17 cellular contexts compared by ENCODE assay signal in genomic region chr10:125340871-125341270, GRCh38.
DNase-seq lines count a peak whose midpoint lies in the region; TF ChIP-seq lines count a peak whose summit lies in the region.
"Had no signal": no experiment of that assay in that cellular context is flagged by ENCODE, and none has a peak within 500 bp of the region (broad histone marks: within the 10 kb centered on the region; RNA-seq: fewer than 3 reads in every experiment).

No MANE protein-coding gene starts in this region.

- H3K9me3 ChIP-seq in breast epithelium = no peaks in the 10 kb centered on the region
- no peaks in the 10 kb centered on the region for H3K9me3 ChIP-seq in OCI-LY7 (ENCODE audit: low read length)

- TF ChIP-seq CTCF in MCF 10A (IDR thresholded peaks at IDR 0.05; ENCODE audit: unreplicated experiment) = no peak
- TF ChIP-seq CTCF in breast epithelium (IDR thresholded peaks at IDR 0.05) = no peak
- no peak for TF ChIP-seq CTCF in cardiac fibroblast (IDR thresholded peaks at IDR 0.05; ENCODE audit: low read depth, low read length)
- TF ChIP-seq CTCF in fibroblast of villous mesenchyme (IDR thresholded peaks at IDR 0.05; ENCODE audit: insufficient read depth, low read depth, low read length) = no peak
- no peak for TF ChIP-seq CTCF in OCI-LY7 (conservative IDR thresholded peaks at IDR 0.05; ENCODE audit: low read length)
- no peak for TF ChIP-seq CTCF in nephron progenitor cell (IDR thresholded peaks at IDR 0.05)

- H3K4me1 Mint-ChIP-seq in MCF 10A (ENCODE audit: insufficient read depth, unreplicated experiment) = peaks cover 8% of the 10 kb centered on the region
- H3K4me1 Mint-ChIP-seq in activated CD4-positive, alpha-beta T cell treated with anti-CD3 and anti-CD28 coated beads, Interleukin-2, amount 10 ng/mL, durations not matched to agents 24 days and 14 days = no peaks in the 10 kb centered on the region
- H3K4me1 Mint-ChIP-seq in nephron progenitor cell = peaks cover 9% of the 10 kb centered on the region

- no peaks in the 10 kb centered on the region for H3K9me2 ChIP-seq in OCI-LY7 (ENCODE audit: insufficient read depth, low read length)

- H3K27ac ChIP-seq in breast epithelium = no peak overlapping the region
- H3K27ac ChIP-seq in OCI-LY7 (ENCODE audit: low read depth, low read length, poor library complexity, severe bottlenecking) = no peak overlapping the region
- H3K27ac ChIP-seq: C4-2B, KMS-11 had no signal

- H3K27ac Mint-ChIP-seq in MCF 10A (ENCODE audit: low read depth, unreplicated experiment) = no peak overlapping the region
- H3K27ac Mint-ChIP-seq in activated CD4-positive, alpha-beta T cell treated with anti-CD3 and anti-CD28 coated beads, Interleukin-2, amount 10 ng/mL, durations not matched to agents 24 days and 14 days = no peak overlapping the region
- H3K27ac Mint-ChIP-seq in nephron progenitor cell = no peak overlapping the region
- H3K27ac Mint-ChIP-seq: H9 had no signal

- H2AFZ ChIP-seq in OCI-LY7 (ENCODE audit: low read length) = no peak overlapping the region

- H3K79me2 ChIP-seq in OCI-LY7 (ENCODE audit: insufficient read depth, low read depth, low read length) = no peaks in the 10 kb centered on the region

- H3K27me3 Mint-ChIP-seq in MCF 10A (ENCODE audit: insufficient read depth, unreplicated experiment) (no peaks in the 10 kb centered on the region), nephron progenitor cell (ENCODE audit: low read depth, poor library complexity) (peaks cover 3% of the 10 kb centered on the region)
- no peaks in the 10 kb centered on the region for H3K27me3 Mint-ChIP-seq in activated CD4-positive, alpha-beta T cell treated with anti-CD3 and anti-CD28 coated beads, Interleukin-2, amount 10 ng/mL, durations not matched to agents 24 days and 14 days

- H3K36me3 Mint-ChIP-seq in MCF 10A (ENCODE audit: insufficient read depth, unreplicated experiment) (no peaks in the 10 kb centered on the region), nephron progenitor cell (ENCODE audit: low read depth) (no peaks in the 10 kb centered on the region)
- H3K36me3 Mint-ChIP-seq in activated CD4-positive, alpha-beta T cell treated with anti-CD3 and anti-CD28 coated beads, Interleukin-2, amount 10 ng/mL, durations not matched to agents 24 days and 14 days (ENCODE audit: low read depth) = no peaks in the 10 kb centered on the region

- CTCF ChIA-PET in MCF 10A (lab: Yijun Ruan, JAX) = interaction anchor here (0.6 to 0.8 kb wide), 2 partner anchors 175 to 184 kb away, joined by 3 read pairs; no protein-coding TSS in a partner anchor
- CTCF ChIA-PET in OCI-LY7 (lab: Charles Lee; ENCODE audit: unreplicated experiment) = no interaction called here

- H3K4me1 ChIP-seq in breast epithelium (no peaks in the 10 kb centered on the region), OCI-LY7 (ENCODE audit: insufficient read depth, low read length, poor library complexity, severe bottlenecking) (no peaks in the 10 kb centered on the region)

- H4K20me1 ChIP-seq in OCI-LY7 (ENCODE audit: insufficient read depth, low read length) = no peaks in the 10 kb centered on the region

- TF ChIP-seq POLR2A in breast epithelium (IDR thresholded peaks at IDR 0.05) = no peak

- no peak overlapping the region for H3K4me3 Mint-ChIP-seq in MCF 10A (ENCODE audit: unreplicated experiment)
- no peak overlapping the region for H3K4me3 Mint-ChIP-seq in activated CD4-positive, alpha-beta T cell treated with anti-CD3 and anti-CD28 coated beads, Interleukin-2, amount 10 ng/mL, durations not matched to agents 24 days and 14 days
- no peak overlapping the region for H3K4me3 Mint-ChIP-seq in nephron progenitor cell
- H3K4me3 Mint-ChIP-seq: H9 had no signal

- POLR2A ChIA-PET in MCF 10A (lab: Yijun Ruan, JAX) = no interaction called here
- POLR2A ChIA-PET in OCI-LY7 (lab: Charles Lee) = interaction anchor here (1.1 kb wide), 1 partner anchor 9 kb away, joined by 3 read pairs; no protein-coding TSS in a partner anchor

- no peaks in the 10 kb centered on the region for H3K27me3 ChIP-seq in breast epithelium

- no peak overlapping the region for H3K4me3 ChIP-seq in breast epithelium
- H3K4me3 ChIP-seq in cardiac fibroblast (replicated peaks in 1 of 2; ENCODE audit: low read depth in 2 of 2, low read length in 2 of 2) = no peak overlapping the region
- H3K4me3 ChIP-seq in fibroblast of villous mesenchyme (ENCODE audit: low read depth, low read length) = no peak overlapping the region
- no peak overlapping the region for H3K4me3 ChIP-seq in OCI-LY7 (ENCODE audit: low read depth, low read length, poor library complexity, severe bottlenecking)

- no peaks in the 10 kb centered on the region for H3K36me3 ChIP-seq in breast epithelium
- H3K36me3 ChIP-seq in OCI-LY7 (ENCODE audit: insufficient read depth, low read length) = no peaks in the 10 kb centered on the region

- DNase-seq in MCF 10A (ENCODE audit: unreplicated experiment) (peak; percentile 77), breast epithelium (ENCODE audit: low spot score in 2 of 2) (no peak), cardiac fibroblast (ENCODE audit: low read depth in 2 of 2) (peak; percentile 1 to 30), fibroblast of villous mesenchyme (ENCODE audit: low read depth) (peak; percentile 6), OCI-LY7 (ENCODE audit: low spot score) (no peak), nephron progenitor cell (no peak), AML-193 (lab: John Stamatoyannopoulos, UW) (no peak)
- DNase-seq in activated CD4-positive, alpha-beta T cell treated with anti-CD3 and anti-CD28 coated beads, Interleukin-2, amount 10 ng/mL, durations not matched to agents 24 days and 14 days = no peak
- DNase-seq: DMS 273 treated with DMSO at 0.1 percent for 48 hours, H9, NCI-H1105, NCI-H1694, NCI-H226, NCI-H524 treated with DMSO at 0.1 percent for 48 hours, SHP77 had no signal

- intact Hi-C loops in MCF 10A (cut with micrococcal nuclease) = loop anchor here (10.0 kb wide), 1 partner anchor 296 kb away; no protein-coding TSS in a partner anchor
- intact Hi-C loops in breast epithelium (cut with DNase I; ENCODE audit: low total_unique reads) = no loop called here
- intact Hi-C loops in activated CD4-positive, alpha-beta T cell treated with anti-CD3 and anti-CD28 coated beads, Interleukin-2, amount 10 ng/mL, durations not matched to agents 24 days and 14 days (cut with micrococcal nuclease) = no loop called here
- intact Hi-C loops in OCI-LY7 (cut with micrococcal nuclease; ENCODE audit: unreplicated experiment) = no loop called here

- no TSS peak for BruUV-seq in MCF 10A (replicated peaks; lab: Mats Ljungman, UMichigan)
- no TSS peak for BruUV-seq in OCI-LY7 (replicated peaks; lab: Mats Ljungman, UMichigan)

- H3K9me3 Mint-ChIP-seq in MCF 10A (ENCODE audit: unreplicated experiment) = peaks cover 5% of the 10 kb centered on the region
- no peaks in the 10 kb centered on the region for H3K9me3 Mint-ChIP-seq in activated CD4-positive, alpha-beta T cell treated with anti-CD3 and anti-CD28 coated beads, Interleukin-2, amount 10 ng/mL, durations not matched to agents 24 days and 14 days
- H3K9me3 Mint-ChIP-seq in nephron progenitor cell = peaks cover 7% of the 10 kb centered on the region
- H3K9me3 Mint-ChIP-seq: H9 had no signal

- H3K4me2 ChIP-seq in OCI-LY7 (ENCODE audit: low read length) = no peak overlapping the region
- H3K4me2 ChIP-seq: KMS-11 had no signal

Comparison
In these comparisons a context has a peak if more than half of its experiments do, and no peak if none do; other contexts are left out.
1. DNase-seq: peak in MCF 10A (single experiment), cardiac fibroblast (2 of 2) and fibroblast of villous mesenchyme (single experiment); none in breast epithelium (0 of 2), activated CD4-positive, alpha-beta T cell treated with anti-CD3 and anti-CD28 coated beads, Interleukin-2, amount 10 ng/mL, durations not matched to agents 24 days and 14 days (single experiment), OCI-LY7 (single experiment), nephron progenitor cell (single experiment) and AML-193 (0 of 2).